Comparison of ENCODE assay signal across 16 cellular contexts in genomic region chr1:36284517-36284916, GRCh38. TPM values are rescaled to one million over a fixed set of nuclear protein-coding genes. Genes with fewer than 3 reads are reported as not detected.
DNase-seq lines count a peak whose midpoint lies in the region; ATAC-seq and TF ChIP-seq lines count a peak whose summit lies in the region.
"Had no signal": no experiment of that assay in that cellular context is flagged by ENCODE, and none has a peak within 500 bp of the region (broad histone marks: within the 10 kb centered on the region; RNA-seq: fewer than 3 reads in every experiment).

No MANE protein-coding gene starts in this region.

- H4K8ac ChIP-seq in mesenchymal stem cell (ENCODE audit: low read length): no peak overlapping the region

- peaks cover 39% of the 10 kb centered on the region for H4K20me1 ChIP-seq in GM23338 (replicated peaks; ENCODE audit: insufficient read depth)

- peak overlapping the region; percentile 55 for H3K9ac ChIP-seq in mesenchymal stem cell (ENCODE audit: low read length)

- TF ChIP-seq CTCF in 22Rv1 (IDR thresholded peaks at IDR 0.05) (no peak), GM23338 (conservative IDR thresholded peaks at IDR 0.05; ENCODE audit: low read depth in 2 of 2) (no peak)

- no peak overlapping the region for H4K91ac ChIP-seq in mesenchymal stem cell (ENCODE audit: low read length)

- H3K4ac ChIP-seq in mesenchymal stem cell (ENCODE audit: low read depth in 1 of 2, low read length in 2 of 2): no peak overlapping the region

- H3K9me3 ChIP-seq in mesenchymal stem cell (ENCODE audit: control insufficient read depth, low read length): no peaks in the 10 kb centered on the region
- H3K9me3 ChIP-seq: ovary, thoracic aorta had no signal

- no peak overlapping the region for H2BK5ac ChIP-seq in mesenchymal stem cell (ENCODE audit: low read depth, low read length, poor library complexity, severe bottlenecking)

- H3K4me2 ChIP-seq in GM23338 (no peak overlapping the region), mesenchymal stem cell (ENCODE audit: low read length, poor library complexity, severe bottlenecking) (no peak overlapping the region)

- peaks cover 8% of the 10 kb centered on the region for H3K79me1 ChIP-seq in mesenchymal stem cell (replicated peaks; ENCODE audit: low read length, poor library complexity, severe bottlenecking)

- H3K9me2 ChIP-seq in GM23338 (ENCODE audit: insufficient read depth): no peaks in the 10 kb centered on the region

- H3K4me3 ChIP-seq in GM23338 (no peak overlapping the region), mesenchymal stem cell (ENCODE audit: insufficient read depth in 1 of 2, low read depth in 1 of 2, low read length in 2 of 2) (no peak overlapping the region)
- H3K4me3 ChIP-seq: ovary, thoracic aorta had no signal

- peaks cover 3% of the 10 kb centered on the region for H3K27me3 Mint-ChIP-seq in GM23338 (ENCODE audit: insufficient read depth, low read depth, poor library complexity)
- H3K27me3 Mint-ChIP-seq in activated T-helper 17 cell treated with anti-CD3 and anti-CD28 coated beads, Interleukin-2, amount 50 U/mL, for 72 hours: no peaks in the 10 kb centered on the region
- H3K27me3 Mint-ChIP-seq in stimulated activated naive B cell treated with anti-CD40 and anti-IgM and Interleukin-4, amounts not matched to agents 10 μg/mL and 1 μg/mL and 100 μg/mL, for 72 hours: no peaks in the 10 kb centered on the region

- H2BK12ac ChIP-seq in mesenchymal stem cell (ENCODE audit: low read length in 2 of 2): no peak overlapping the region

- H3K36me3 Mint-ChIP-seq in GM23338 (ENCODE audit: low read depth): peaks cover 56% of the 10 kb centered on the region
- peaks cover 93% of the 10 kb centered on the region for H3K36me3 Mint-ChIP-seq in activated T-helper 17 cell treated with anti-CD3 and anti-CD28 coated beads, Interleukin-2, amount 50 U/mL, for 72 hours (ENCODE audit: low read depth)
- peaks cover 26 to 37% of the 10 kb centered on the region in 2 donors for H3K36me3 Mint-ChIP-seq in stimulated activated naive B cell treated with anti-CD40 and anti-IgM and Interleukin-4, amounts not matched to agents 10 μg/mL and 1 μg/mL and 100 μg/mL, for 72 hours

- no peaks in the 10 kb centered on the region for H3K9me3 Mint-ChIP-seq in GM23338
- H3K9me3 Mint-ChIP-seq in activated T-helper 17 cell treated with anti-CD3 and anti-CD28 coated beads, Interleukin-2, amount 50 U/mL, for 72 hours: no peaks in the 10 kb centered on the region
- no peaks in the 10 kb centered on the region for H3K9me3 Mint-ChIP-seq in stimulated activated naive B cell treated with anti-CD40 and anti-IgM and Interleukin-4, amounts not matched to agents 10 μg/mL and 1 μg/mL and 100 μg/mL, for 72 hours

- ATAC-seq in GM23338: no peak
- no peak for ATAC-seq in activated T-helper 17 cell treated with anti-CD3 and anti-CD28 coated beads, Interleukin-2, amount 50 U/mL, for 72 hours (replicated peaks)
- no peak for ATAC-seq in stimulated activated naive B cell treated with anti-CD40 and anti-IgM and Interleukin-4, amounts not matched to agents 10 μg/mL and 1 μg/mL and 100 μg/mL, for 72 hours (replicated peaks)
- no peak for ATAC-seq in HG03139 (IDR thresholded peaks at IDR 0.05; ENCODE audit: unreplicated experiment)
- no peak for ATAC-seq in GM18520 (IDR thresholded peaks at IDR 0.05; ENCODE audit: unreplicated experiment)

- DNase-seq in GM23338 (ENCODE audit: low spot score) (no peak), mesenchymal stem cell (no peak), NCI-H1694 treated with DMSO at 0.1 percent for 48 hours (lab: John Stamatoyannopoulos, UW) (no peak)
- no peak for DNase-seq in stimulated activated naive B cell treated with anti-CD40 and anti-IgM and Interleukin-4, amounts not matched to agents 10 μg/mL and 1 μg/mL and 100 μg/mL, for 72 hours
- DNase-seq: activated naive CD4-positive, alpha-beta T cell treated with anti-CD3 and anti-CD28 coated beads, Interleukin-2, amount 50 U/mL, for 16 hours; AML-193; central memory CD4-positive, alpha-beta T cell; DMS79; ovary; stimulated activated CD4-positive, alpha-beta T cell treated with anti-CD3 and anti-CD28 coated beads, Interleukin-15, amount 100 ng/mL, for 24 hours; T1000 had no signal

- H3F3A ChIP-seq in GM23338 (replicated peaks; ENCODE audit: low read depth): peaks cover 23% of the 10 kb centered on the region

- H3K23ac ChIP-seq in mesenchymal stem cell (ENCODE audit: low read length in 2 of 2): no peak overlapping the region

- H2AFZ ChIP-seq in GM23338 (no peak overlapping the region), mesenchymal stem cell (ENCODE audit: low read depth, low read length) (no peak overlapping the region)

- H3K27ac ChIP-seq in 22Rv1 (peak overlapping the region; percentile 42), GM23338 (ENCODE audit: low read depth) (0 out of 2 replicates have a peak overlapping the region, but pooled peaks have one; percentile 20), mesenchymal stem cell (ENCODE audit: low read length, poor library complexity, severe bottlenecking) (no peak overlapping the region)
- H3K27ac ChIP-seq: ovary, thoracic aorta had no signal

- H3K36me3 ChIP-seq in GM23338 (ENCODE audit: insufficient read depth) (peaks cover 36% of the 10 kb centered on the region), mesenchymal stem cell (ENCODE audit: control insufficient read depth in 1 of 2, insufficient read depth in 2 of 2, low read depth in 1 of 2, low read length in 2 of 2) (peaks cover 16 to 70% of the 10 kb centered on the region in 2 experiments)
- H3K36me3 ChIP-seq: ovary had no signal

- no peak overlapping the region for H2BK15ac ChIP-seq in mesenchymal stem cell (ENCODE audit: low read depth, poor library complexity, severe bottlenecking)

- no peak overlapping the region for H3K4me3 Mint-ChIP-seq in GM23338
- H3K4me3 Mint-ChIP-seq in activated T-helper 17 cell treated with anti-CD3 and anti-CD28 coated beads, Interleukin-2, amount 50 U/mL, for 72 hours: no peak overlapping the region
- H3K4me3 Mint-ChIP-seq in stimulated activated naive B cell treated with anti-CD40 and anti-IgM and Interleukin-4, amounts not matched to agents 10 μg/mL and 1 μg/mL and 100 μg/mL, for 72 hours: no peak overlapping the region

- no peaks in the 10 kb centered on the region for H3K27me3 ChIP-seq in GM23338 (ENCODE audit: insufficient read depth)
- H3K27me3 ChIP-seq in mesenchymal stem cell (ENCODE audit: control insufficient read depth in 1 of 2, insufficient read depth in 1 of 2, low read length in 2 of 2): no peaks in the 10 kb centered on the region
- H3K27me3 ChIP-seq: ovary had no signal

- peaks cover 42% of the 10 kb centered on the region for H3K79me2 ChIP-seq in GM23338 (replicated peaks; ENCODE audit: insufficient read depth)

- H3K18ac ChIP-seq in mesenchymal stem cell (ENCODE audit: low read depth in 1 of 2, low read length in 2 of 2): no peak overlapping the region

- no peak overlapping the region for H2BK120ac ChIP-seq in mesenchymal stem cell (ENCODE audit: low read depth, low read length)

- no peak overlapping the region for H3K27ac Mint-ChIP-seq in GM23338
- peak overlapping the region; percentile 44 for H3K27ac Mint-ChIP-seq in activated T-helper 17 cell treated with anti-CD3 and anti-CD28 coated beads, Interleukin-2, amount 50 U/mL, for 72 hours
- no peak overlapping the region for H3K27ac Mint-ChIP-seq in stimulated activated naive B cell treated with anti-CD40 and anti-IgM and Interleukin-4, amounts not matched to agents 10 μg/mL and 1 μg/mL and 100 μg/mL, for 72 hours

- no peak overlapping the region for H2AK5ac ChIP-seq in mesenchymal stem cell (ENCODE audit: low read length, severe bottlenecking)

- H3K14ac ChIP-seq in mesenchymal stem cell (ENCODE audit: low read length in 2 of 2): no peak overlapping the region

- H3K4me1 ChIP-seq in GM23338 (ENCODE audit: insufficient read depth) (no peaks in the 10 kb centered on the region), mesenchymal stem cell (ENCODE audit: control insufficient read depth, insufficient read depth, low read depth, low read length) (no peaks in the 10 kb centered on the region)

- no CpG with 5 or more reads among the region's 1 CpG for WGBS in mesenchymal stem cell

- no peaks in the 10 kb centered on the region; the same call in 2 of the 3 replicates for H3K4me1 Mint-ChIP-seq in GM23338
- H3K4me1 Mint-ChIP-seq in activated T-helper 17 cell treated with anti-CD3 and anti-CD28 coated beads, Interleukin-2, amount 50 U/mL, for 72 hours: peaks cover 31% of the 10 kb centered on the region
- H3K4me1 Mint-ChIP-seq in stimulated activated naive B cell treated with anti-CD40 and anti-IgM and Interleukin-4, amounts not matched to agents 10 μg/mL and 1 μg/mL and 100 μg/mL, for 72 hours: peaks cover 13 to 39% of the 10 kb centered on the region in 2 donors

RNA-seq across cellular contexts. Expression of gene SH3D21, which starts 21.7 kb away (rescaled TPM):
- total RNA-seq in GM23338 (2014; rRNA removed; shearing (Covaris generic)): 4.4 and 6.3 TPM in 2 replicates
- 3.1 and 3.7 TPM in 2 replicates for polyA plus RNA-seq in GM23338 (2016; fragmentation: Nextera tagmentation; extraction: Ambion mirVana)
- total RNA-seq in activated T-helper 17 cell treated with anti-CD3 and anti-CD28 coated beads, Interleukin-2, amount 50 U/mL, for 72 hours: 100 to 1,000 TPM in 1 of 2 donors, 10 to 100 TPM in 1; 24.4 to 245 TPM
- polyA plus RNA-seq in mesenchymal stem cell (2013, experiment 1 of 2): 1.9 TPM
- 1.8 TPM for polyA plus RNA-seq in mesenchymal stem cell (2013, experiment 2 of 2)

RNA-seq across cellular contexts. Expression of gene EVA1B, which starts 38.9 kb away (rescaled TPM):
- total RNA-seq in GM23338 (2014; rRNA removed; shearing (Covaris generic)): 27.1 and 27.3 TPM in 2 replicates
- polyA plus RNA-seq in GM23338 (2016; fragmentation: Nextera tagmentation; extraction: Ambion mirVana): 9.2 and 11.5 TPM in 2 replicates
- 1 to 10 TPM; 2.5 to 5.6 TPM for total RNA-seq in activated T-helper 17 cell treated with anti-CD3 and anti-CD28 coated beads, Interleukin-2, amount 50 U/mL, for 72 hours
- polyA plus RNA-seq in mesenchymal stem cell (2013, experiment 1 of 2): 129 TPM
- polyA plus RNA-seq in mesenchymal stem cell (2013, experiment 2 of 2): 133 TPM
